In the genomic region with DNA sequence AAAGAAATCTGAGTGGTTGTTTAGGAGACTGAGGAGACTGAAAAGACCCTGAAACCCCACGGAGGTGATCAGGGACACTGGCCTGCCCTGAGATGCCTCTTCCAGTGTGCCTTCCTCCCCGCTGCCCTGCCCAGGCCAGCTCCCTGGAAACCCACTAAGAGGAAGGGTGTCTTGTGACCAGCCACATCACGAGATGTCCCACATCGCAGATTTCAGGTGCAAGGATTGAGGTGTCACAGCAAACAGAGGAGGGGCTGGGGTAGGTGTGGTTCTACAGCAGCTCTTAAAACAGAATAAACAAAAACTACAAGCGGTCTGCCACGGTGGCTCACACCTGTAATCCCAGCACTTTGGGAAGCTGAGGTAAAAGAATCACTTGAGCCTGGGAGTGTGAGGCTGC, we compare ENCODE assay signal across 21 cellular contexts.
DNase-seq lines count a peak whose midpoint lies in the region; ATAC-seq and TF ChIP-seq lines count a peak whose summit lies in the region.
"Had no signal": no experiment of that assay in that cellular context is flagged by ENCODE, and none has a peak within 500 bp of the region (broad histone marks: within the 10 kb centered on the region; RNA-seq: fewer than 3 reads in every experiment).

No MANE protein-coding gene starts in this region.

- peaks cover 19 to 34% of the 10 kb centered on the region in 2 experiments for H3K4me1 Mint-ChIP-seq in H9
- peaks cover 58% of the 10 kb centered on the region for H3K4me1 Mint-ChIP-seq in stimulated activated effector memory CD8-positive, alpha-beta T cell treated with anti-CD3 and anti-CD28 coated beads, Interleukin-12 subunit alpha, Interleukin-12 subunit beta, amount 100 ng/mL, for 72 hours

- TF ChIP-seq CTCF in H9 (conservative IDR thresholded peaks at IDR 0.05) (no peak), esophagus muscularis mucosa (IDR thresholded peaks at IDR 0.05) (no peak)

- no peak overlapping the region for H2BK120ac ChIP-seq in H9 (ENCODE audit: low read depth, low read length, poor library complexity, severe bottlenecking)

- peaks cover 24 to 34% of the 10 kb centered on the region in 2 experiments for H3K9me3 Mint-ChIP-seq in H9
- peaks cover 5% of the 10 kb centered on the region for H3K9me3 Mint-ChIP-seq in stimulated activated effector memory CD8-positive, alpha-beta T cell treated with anti-CD3 and anti-CD28 coated beads, Interleukin-12 subunit alpha, Interleukin-12 subunit beta, amount 100 ng/mL, for 72 hours

- H3K36me3 ChIP-seq in esophagus muscularis mucosa = no peaks in the 10 kb centered on the region
- H3K36me3 ChIP-seq: ovary, upper lobe of left lung had no signal

- no peaks in the 10 kb centered on the region for H3K79me2 ChIP-seq in H9 (ENCODE audit: insufficient read depth, low read length)

- no peak overlapping the region for H2BK15ac ChIP-seq in H9 (ENCODE audit: low read depth, low read length)

- no peak overlapping the region for H3K4ac ChIP-seq in H9 (ENCODE audit: low read depth, low read length)

- no peak overlapping the region for H3K18ac ChIP-seq in H9 (ENCODE audit: insufficient read length, low read depth, low read length)

- H3K4me2 ChIP-seq in H9 (ENCODE audit: insufficient read depth, insufficient read length, low read length) = no peak overlapping the region

- H2BK20ac ChIP-seq in H9 (ENCODE audit: low read depth, low read length, poor library complexity, severe bottlenecking) = no peak overlapping the region

- no peak overlapping the region for H4K5ac ChIP-seq in H9 (ENCODE audit: insufficient read length, low read depth, low read length)

- no peak overlapping the region for H2BK12ac ChIP-seq in H9 (ENCODE audit: insufficient read length, low read depth, low read length)

- no peak overlapping the region for H3K4me3 Mint-ChIP-seq in H9
- H3K4me3 Mint-ChIP-seq in stimulated activated effector memory CD8-positive, alpha-beta T cell treated with anti-CD3 and anti-CD28 coated beads, Interleukin-12 subunit alpha, Interleukin-12 subunit beta, amount 100 ng/mL, for 72 hours = no peak overlapping the region
- H3K4me3 Mint-ChIP-seq: brain; dendritic cell treated with granulocyte-macrophage colony-stimulating factor and Interleukin-4, amounts not matched to agents 40 ng/mL and 50 ng/mL, for 4 days had no signal

- H3K23me2 ChIP-seq in H9 (ENCODE audit: insufficient read length, low read depth, low read length, poor library complexity, severe bottlenecking) = no peaks in the 10 kb centered on the region

- no peak overlapping the region for H3K56ac ChIP-seq in H9 (ENCODE audit: insufficient read length, low read depth, low read length)

- H3K9me3 ChIP-seq in H9 (ENCODE audit: control insufficient read depth, low read depth, low read length) (no peaks in the 10 kb centered on the region), esophagus muscularis mucosa (peaks cover 0 to 34% (median 24%) of the 10 kb centered on the region in 4 donors)
- H3K9me3 ChIP-seq: ovary had no signal

- H3K27ac ChIP-seq in H9 (ENCODE audit: insufficient read length, low read depth, low read length) (no peak overlapping the region), esophagus muscularis mucosa (replicated peaks in 1 of 4) (no peak overlapping the region)
- H3K27ac ChIP-seq: ovary had no signal

- H3K79me1 ChIP-seq in H9 (ENCODE audit: insufficient read depth, low read depth, low read length, poor library complexity, severe bottlenecking) = no peaks in the 10 kb centered on the region

- H3K27me3 ChIP-seq in H9 (ENCODE audit: insufficient read depth, low read length) (no peaks in the 10 kb centered on the region), esophagus muscularis mucosa (peaks cover 0 to 43% (median 0%) of the 10 kb centered on the region in 4 donors)
- H3K27me3 ChIP-seq: ovary, upper lobe of left lung had no signal

- H3K36me3 Mint-ChIP-seq in H9 (ENCODE audit: insufficient read depth in 1 of 3, low read depth in 3 of 3) = peaks cover 11 to 33% (median 11%) of the 10 kb centered on the region in 3 experiments
- H3K36me3 Mint-ChIP-seq in stimulated activated effector memory CD8-positive, alpha-beta T cell treated with anti-CD3 and anti-CD28 coated beads, Interleukin-12 subunit alpha, Interleukin-12 subunit beta, amount 100 ng/mL, for 72 hours = no peaks in the 10 kb centered on the region

- H3K23ac ChIP-seq in H9 (ENCODE audit: insufficient read length, low read depth, low read length) = no peak overlapping the region

- H3K4me1 ChIP-seq in H9 (ENCODE audit: insufficient read depth, low read length) (no peaks in the 10 kb centered on the region), esophagus muscularis mucosa (peaks cover 0 to 23% (median 10%) of the 10 kb centered on the region in 4 donors)

- ATAC-seq in stimulated activated effector memory CD8-positive, alpha-beta T cell treated with anti-CD3 and anti-CD28 coated beads, Interleukin-12 subunit alpha, Interleukin-12 subunit beta, amount 100 ng/mL, for 72 hours = no peak
- no peak for ATAC-seq in GM19035 (IDR thresholded peaks at IDR 0.05; ENCODE audit: unreplicated experiment)
- ATAC-seq: left lobe of liver; PC-3; stimulated activated naive CD8-positive, alpha-beta T cell treated with anti-CD3 and anti-CD28 coated beads, Interleukin-15, amount 100 ng/mL, for 72 hours had no signal

- H3T11ph ChIP-seq in H9 (ENCODE audit: low read length) = no peak overlapping the region

- no peak overlapping the region for H2AK5ac ChIP-seq in H9 (ENCODE audit: insufficient read length, low read length)

- H3K27me3 Mint-ChIP-seq in H9 (ENCODE audit: low read depth) = peaks cover 6% of the 10 kb centered on the region; the same call in 1 of the 2 replicates
- H3K27me3 Mint-ChIP-seq: brain; stimulated activated naive CD8-positive, alpha-beta T cell treated with anti-CD3 and anti-CD28 coated beads, Interleukin-15, amount 100 ng/mL, for 72 hours had no signal

- intact Hi-C loops in esophagus muscularis mucosa (cut with DNase I) = no loop called here

- H4K91ac ChIP-seq in H9 (ENCODE audit: insufficient read length, low read depth, low read length) = no peak overlapping the region

- no peak overlapping the region for H3K14ac ChIP-seq in H9 (ENCODE audit: insufficient read depth, low read length)

- DNase-seq in activated effector memory CD4-positive, alpha-beta T cell treated with anti-CD3 and anti-CD28 coated beads, Interleukin-2, amount 50 U/mL, for 16 hours = peak; percentile 59
- DNase-seq in activated effector memory CD4-positive, alpha-beta T cell treated with Interleukin-2 at 50 U/mL for 16 hours = no peak
- peak; percentile 11 for DNase-seq in H9
- DNase-seq in esophagus muscularis mucosa (ENCODE audit: extremely low spot score) = peak; percentile 80
- DNase-seq in stimulated activated effector memory CD8-positive, alpha-beta T cell treated with anti-CD3 and anti-CD28 coated beads, Interleukin-12 subunit alpha, Interleukin-12 subunit beta, amount 100 ng/mL, for 72 hours (ENCODE audit: low spot score in 2 of 2) = peak in 1 of 2 donors; percentile 37
- DNase-seq in A172 (ENCODE audit: low spot score) = no peak
- no peak for DNase-seq in cerebellum (ENCODE audit: low spot score)
- DNase-seq: activated CD4-positive, CD25-positive, alpha-beta regulatory T cell treated with anti-CD3 and anti-CD28 coated beads, Interleukin-2, amount 50 U/mL, for 72 hours; Calu3; KG1; NCI-H2029 treated with DMSO at 0.1 percent for 48 hours; NCI-H69; PC-3; stimulated activated CD4-positive, alpha-beta T cell treated with anti-CD3 and anti-CD28 coated beads, Interleukin-1b, Interleukin-23, amount 100 ng/mL, for 48 hours; stimulated activated naive CD8-positive, alpha-beta T cell treated with anti-CD3 and anti-CD28 coated beads, Interleukin-15, amount 100 ng/mL, for 72 hours had no signal

- no peak overlapping the region for H4K8ac ChIP-seq in H9 (replicated peaks; ENCODE audit: insufficient read length, low read depth, low read length)

- no peak overlapping the region for H2BK5ac ChIP-seq in H9 (ENCODE audit: insufficient read length, low read length)

- no peak for TF ChIP-seq POLR2A in esophagus muscularis mucosa (IDR thresholded peaks at IDR 0.05; ENCODE audit: low read depth)

- no peak overlapping the region for H2AFZ ChIP-seq in H9 (ENCODE audit: low read length)

- no peak overlapping the region for H3K4me3 ChIP-seq in esophagus muscularis mucosa
- H3K4me3 ChIP-seq: ovary, upper lobe of left lung had no signal

- H3K27ac Mint-ChIP-seq in H9 = peak overlapping the region in 1 of 3 experiments; percentile 40; a peak in 1 of 7 replicates
- H3K27ac Mint-ChIP-seq in stimulated activated effector memory CD8-positive, alpha-beta T cell treated with anti-CD3 and anti-CD28 coated beads, Interleukin-12 subunit alpha, Interleukin-12 subunit beta, amount 100 ng/mL, for 72 hours = peak overlapping the region; percentile 86
- H3K27ac Mint-ChIP-seq: dendritic cell treated with granulocyte-macrophage colony-stimulating factor and Interleukin-4, amounts not matched to agents 40 ng/mL and 50 ng/mL, for 4 days had no signal

- no CpG with 5 or more reads among the region's 6 CpGs for WGBS in H9 (ENCODE audit: extremely low coverage, insufficient read length, low lambda C conversion rate)
- WGBS in esophagus muscularis mucosa = 74% methylated on average over 6 of the region's 6 CpGs

- TF ChIP-seq EP300 in esophagus muscularis mucosa (IDR thresholded peaks at IDR 0.05) = no peak

- H3K9ac ChIP-seq in H9 (ENCODE audit: extremely low read depth, insufficient read length, low read length) = no peak overlapping the region

- no peaks in the 10 kb centered on the region for H4K20me1 ChIP-seq in H9 (ENCODE audit: control insufficient read depth, insufficient read depth, insufficient read length)

Comparison
In these comparisons a context has a peak if more than half of its experiments do, and no peak if none do; other contexts are left out.
1. DNase-seq: peak in activated effector memory CD4-positive, alpha-beta T cell treated with anti-CD3 and anti-CD28 coated beads, Interleukin-2, amount 50 U/mL, for 16 hours (single experiment), H9 (single experiment) and esophagus muscularis mucosa (single experiment); none in activated effector memory CD4-positive, alpha-beta T cell treated with Interleukin-2 at 50 U/mL for 16 hours (single experiment), A172 (single experiment) and cerebellum (single experiment).